Comparison of ENCODE assay signal across 8 cellular contexts in the genomic region with DNA sequence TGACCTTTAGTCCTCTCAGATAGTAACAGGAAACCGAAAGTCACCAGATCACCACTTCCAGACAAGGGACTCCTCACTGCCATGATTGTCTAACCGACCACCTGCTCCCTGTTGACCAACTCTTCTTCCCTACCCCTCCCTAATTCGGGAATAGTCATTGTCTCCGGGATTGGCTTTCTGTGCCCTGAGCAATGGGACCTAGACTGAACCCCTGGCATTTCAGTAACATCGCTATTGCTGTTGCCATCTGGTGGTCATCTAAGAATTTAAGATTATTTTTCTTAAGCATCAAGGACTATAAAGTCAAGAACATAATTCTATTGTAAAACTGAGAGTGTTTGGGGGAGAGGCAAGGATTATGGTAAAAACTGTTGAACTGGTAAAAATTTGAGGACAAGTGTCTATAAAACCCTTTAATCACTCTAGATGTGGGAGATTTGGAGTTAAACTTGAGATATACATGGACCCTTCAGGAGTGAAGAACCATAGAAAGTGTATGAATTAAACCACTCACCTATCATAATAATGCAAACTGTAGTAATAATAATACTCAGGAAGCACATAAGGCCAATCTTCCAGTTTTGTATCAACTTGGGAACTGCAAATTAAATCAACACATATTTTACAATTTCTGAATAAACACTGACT. TPM values are rescaled to one million over a fixed set of nuclear protein-coding genes. Genes with fewer than 3 reads are reported as not detected.
DNase-seq lines count a peak whose midpoint lies in the region; ATAC-seq, FAIRE-seq and TF ChIP-seq lines count a peak whose summit lies in the region.

No MANE protein-coding gene starts in this region.

- H3K4me2 ChIP-seq in OCI-LY1 (ENCODE audit: low read length): no peak overlapping the region
- peak overlapping the region; percentile 67 for H3K4me2 ChIP-seq in keratinocyte (ENCODE audit: control insufficient read depth, extremely low read depth, insufficient read depth, low read depth, low read length)

- no peaks in the 10 kb centered on the region for H3K36me3 ChIP-seq in OCI-LY1 (ENCODE audit: insufficient read depth, low read length)
- H3K36me3 ChIP-seq in keratinocyte (ENCODE audit: control insufficient read depth in 2 of 2, extremely low read depth in 1 of 2, insufficient read depth in 2 of 2, low read length in 2 of 2): no peaks in the 10 kb centered on the region

- no peak overlapping the region for H3K4me3 ChIP-seq in AG04449 (ENCODE audit: low read depth, low read length)
- no peak overlapping the region for H3K4me3 ChIP-seq in GM12864 (ENCODE audit: low read depth, low read length)
- no peak overlapping the region for H3K4me3 ChIP-seq in OCI-LY1 (ENCODE audit: low read depth, low read length, poor library complexity, severe bottlenecking)
- H3K4me3 ChIP-seq in keratinocyte (ENCODE audit: control insufficient read depth in 2 of 3, extremely low read depth in 1 of 3, insufficient read depth in 2 of 3, low read depth in 1 of 3, low read length in 3 of 3): peak overlapping the region in 2 of 3 experiments; percentile 22 to 45

- H3K9me1 ChIP-seq in keratinocyte (ENCODE audit: control insufficient read depth, extremely low read depth, insufficient read depth, low read length): no peaks in the 10 kb centered on the region

- DNase-seq in AG04449 (ENCODE audit: low read depth, low spot score) (no peak), GM12864 (ENCODE audit: low read depth) (no peak), keratinocyte (ENCODE audit: low read depth, low spot score) (no peak)
- no peak for DNase-seq in stimulated activated naive B cell treated with anti-CD40 and anti-IgM and Interleukin-4, amounts not matched to agents 10 μg/mL and 1 μg/mL and 100 μg/mL, for 72 hours

- H4K20me1 ChIP-seq in OCI-LY1 (ENCODE audit: insufficient read depth, low read length) (no peaks in the 10 kb centered on the region), keratinocyte (ENCODE audit: control insufficient read depth, extremely low read depth, insufficient read depth, low read length) (no peaks in the 10 kb centered on the region)

- H3K9me3 Mint-ChIP-seq in brain: no peaks in the 10 kb centered on the region
- peaks cover 0 to 2% of the 10 kb centered on the region in 2 donors for H3K9me3 Mint-ChIP-seq in stimulated activated naive B cell treated with anti-CD40 and anti-IgM and Interleukin-4, amounts not matched to agents 10 μg/mL and 1 μg/mL and 100 μg/mL, for 72 hours

- no peaks in the 10 kb centered on the region for H3F3A ChIP-seq in OCI-LY1 (ENCODE audit: insufficient read depth, low read length)

- H2AFZ ChIP-seq in OCI-LY1 (ENCODE audit: low read length) (no peak overlapping the region), keratinocyte (ENCODE audit: control insufficient read depth, low read length) (peak overlapping the region; percentile 89)

- no peak overlapping the region for H3K4me3 Mint-ChIP-seq in brain
- H3K4me3 Mint-ChIP-seq in stimulated activated naive B cell treated with anti-CD40 and anti-IgM and Interleukin-4, amounts not matched to agents 10 μg/mL and 1 μg/mL and 100 μg/mL, for 72 hours: peak overlapping the region; percentile 76 to 82

- ATAC-seq in stimulated activated naive B cell treated with anti-CD40 and anti-IgM and Interleukin-4, amounts not matched to agents 10 μg/mL and 1 μg/mL and 100 μg/mL, for 72 hours (replicated peaks): peak; percentile 52 to 57
- ATAC-seq in HG02678 (IDR thresholded peaks at IDR 0.05; ENCODE audit: unreplicated experiment) (no peak), HG03135 (IDR thresholded peaks at IDR 0.05; ENCODE audit: unreplicated experiment) (no peak)

- H3K4me1 Mint-ChIP-seq in brain: no peaks in the 10 kb centered on the region
- peaks cover 3 to 18% of the 10 kb centered on the region in 2 donors for H3K4me1 Mint-ChIP-seq in stimulated activated naive B cell treated with anti-CD40 and anti-IgM and Interleukin-4, amounts not matched to agents 10 μg/mL and 1 μg/mL and 100 μg/mL, for 72 hours

- dilution Hi-C loops in keratinocyte (cut with MboI; ENCODE audit: extremely low pct_ligation_motif_present, low sequenced_read_pairs): no loop called here

- peak; percentile 86 for FAIRE-seq in keratinocyte (lab: Jason Lieb, UNC)

- CTCF ChIA-PET in AG04449 (lab: Yijun Ruan, JAX): interaction anchor here (5.8 kb wide), 1 partner anchor 176 kb away, joined by 67 read pairs; no protein-coding TSS in a partner anchor

- H3K9me2 ChIP-seq in OCI-LY1 (ENCODE audit: low read depth, low read length): no peaks in the 10 kb centered on the region

- H3K27ac ChIP-seq in OCI-LY1 (ENCODE audit: low read depth, low read length, poor library complexity, severe bottlenecking) (no peak overlapping the region), keratinocyte (ENCODE audit: control insufficient read depth, insufficient read depth, low read length) (no peak overlapping the region)

- no peaks in the 10 kb centered on the region for H3K27me3 Mint-ChIP-seq in brain
- peaks cover 4 to 6% of the 10 kb centered on the region in 2 donors for H3K27me3 Mint-ChIP-seq in stimulated activated naive B cell treated with anti-CD40 and anti-IgM and Interleukin-4, amounts not matched to agents 10 μg/mL and 1 μg/mL and 100 μg/mL, for 72 hours

- POLR2A ChIA-PET in AG04449 (lab: Yijun Ruan, JAX): no interaction called here

- no peak overlapping the region for H3K27ac Mint-ChIP-seq in brain
- peak overlapping the region; percentile 65 for H3K27ac Mint-ChIP-seq in stimulated activated naive B cell treated with anti-CD40 and anti-IgM and Interleukin-4, amounts not matched to agents 10 μg/mL and 1 μg/mL and 100 μg/mL, for 72 hours

- H3K79me2 ChIP-seq in OCI-LY1 (ENCODE audit: insufficient read depth, low read length) (no peaks in the 10 kb centered on the region), keratinocyte (ENCODE audit: control insufficient read depth, insufficient read depth, low read length) (no peaks in the 10 kb centered on the region)

- H3K27me3 ChIP-seq in OCI-LY1 (ENCODE audit: insufficient read depth, low read length) (no peaks in the 10 kb centered on the region), keratinocyte (ENCODE audit: control insufficient read depth, extremely low read depth, insufficient read depth, low read length) (no peaks in the 10 kb centered on the region)

- TF ChIP-seq CTCF in AG04449 (IDR thresholded peaks at IDR 0.05; ENCODE audit: insufficient read depth, low read length, missing control alignments) (peak; percentile 29), GM12864 (IDR thresholded peaks at IDR 0.05; ENCODE audit: low read depth, low read length, missing control alignments) (peak; percentile 42), OCI-LY1 (IDR thresholded peaks at IDR 0.05; ENCODE audit: low read length) (peak; percentile 68), brain (conservative IDR thresholded peaks at IDR 0.05) (peak; percentile 66 to 69), keratinocyte (optimal IDR thresholded peaks at IDR 0.05 in 1 of 3, IDR thresholded peaks at IDR 0.05 in 1 of 3, conservative IDR thresholded peaks at IDR 0.05 in 1 of 3; ENCODE audit: extremely low read depth in 1 of 3, insufficient read depth in 2 of 3, low read length in 3 of 3) (peak; percentile 37 to 47 (median 41))

- no peak overlapping the region for H3K9ac ChIP-seq in OCI-LY1 (ENCODE audit: low read length)
- no peak overlapping the region for H3K9ac ChIP-seq in keratinocyte (ENCODE audit: control insufficient read depth, extremely low read depth, insufficient read depth, low read length)

- H3K4me1 ChIP-seq in OCI-LY1 (ENCODE audit: insufficient read depth, low read length, severe bottlenecking) (peaks cover 10% of the 10 kb centered on the region), keratinocyte (ENCODE audit: control insufficient read depth, extremely low read depth, insufficient read depth, low read length) (peaks cover 13% of the 10 kb centered on the region)

- no peaks in the 10 kb centered on the region for H3K9me3 ChIP-seq in OCI-LY1 (ENCODE audit: low read length)
- H3K9me3 ChIP-seq in keratinocyte (ENCODE audit: control insufficient read depth, low read depth, low read length): no peaks in the 10 kb centered on the region

- no peaks in the 10 kb centered on the region for H3K36me3 Mint-ChIP-seq in brain
- no peaks in the 10 kb centered on the region for H3K36me3 Mint-ChIP-seq in stimulated activated naive B cell treated with anti-CD40 and anti-IgM and Interleukin-4, amounts not matched to agents 10 μg/mL and 1 μg/mL and 100 μg/mL, for 72 hours

RNA-seq across cellular contexts. Expression of a gene that starts 6.3 kb away (rescaled TPM):
- polyA plus RNA-seq in brain (ENCODE audit: insufficient read depth, low read depth, low replicate concordance): not detected
- 0.27 to 0.94 TPM (median 0.88 TPM) in 3 replicates for polyA plus RNA-seq in keratinocyte
- 1.6 TPM for polyA plus RNA-seq in keratinocyte (2011; ENCODE audit: low read depth)
- 0.29 and 0.53 TPM in 2 replicates for polyA plus RNA-seq in keratinocyte (2011; cell fraction: cytosol; rRNA removed)
- polyA plus RNA-seq in keratinocyte (2011; cell fraction: nucleus; rRNA removed): 0.40 and 0.50 TPM in 2 replicates
- 0.46 and 1.3 TPM in 2 replicates for polyA plus RNA-seq in keratinocyte (2012; ENCODE audit: low replicate concordance)
- polyA minus RNA-seq in keratinocyte: 0.22 to 0.26 TPM in 2 of 3 replicates, not detected in the other
- polyA minus RNA-seq in keratinocyte (2011; cell fraction: cytosol; rRNA and poly(A)+ RNA removed): not detected
- polyA minus RNA-seq in keratinocyte (2011; cell fraction: nucleus; rRNA and poly(A)+ RNA removed): 1.4 TPM in 1 of 2 replicates, not detected in the other

RNA-seq across cellular contexts. Expression of a gene that starts 44.6 kb away (rescaled TPM):
- not detected for polyA plus RNA-seq in brain (ENCODE audit: insufficient read depth, low read depth, low replicate concordance)
- not detected in 3 replicates for polyA plus RNA-seq in keratinocyte
- polyA plus RNA-seq in keratinocyte (2011; ENCODE audit: low read depth): not detected
- polyA plus RNA-seq in keratinocyte (2011; cell fraction: cytosol; rRNA removed): not detected in 2 replicates
- not detected in 2 replicates for polyA plus RNA-seq in keratinocyte (2011; cell fraction: nucleus; rRNA removed)
- polyA plus RNA-seq in keratinocyte (2012; ENCODE audit: low replicate concordance): not detected in 2 replicates
- polyA minus RNA-seq in keratinocyte: not detected in 3 replicates
- not detected for polyA minus RNA-seq in keratinocyte (2011; cell fraction: cytosol; rRNA and poly(A)+ RNA removed)
- not detected in 2 replicates for polyA minus RNA-seq in keratinocyte (2011; cell fraction: nucleus; rRNA and poly(A)+ RNA removed)

RNA-seq across cellular contexts. Expression of a gene that starts 45.3 kb away (rescaled TPM):
- polyA plus RNA-seq in brain (ENCODE audit: insufficient read depth, low read depth, low replicate concordance) (not detected), keratinocyte (not detected in 3 replicates)
- not detected for polyA plus RNA-seq in keratinocyte (2011; ENCODE audit: low read depth)
- not detected in 2 replicates for polyA plus RNA-seq in keratinocyte (2011; cell fraction: cytosol; rRNA removed)
- not detected in 2 replicates for polyA plus RNA-seq in keratinocyte (2011; cell fraction: nucleus; rRNA removed)
- polyA plus RNA-seq in keratinocyte (2012; ENCODE audit: low replicate concordance): not detected in 2 replicates
- polyA minus RNA-seq in keratinocyte: not detected in 3 replicates
- polyA minus RNA-seq in keratinocyte (2011; cell fraction: cytosol; rRNA and poly(A)+ RNA removed): not detected
- polyA minus RNA-seq in keratinocyte (2011; cell fraction: nucleus; rRNA and poly(A)+ RNA removed): not detected in 2 replicates

RNA-seq across cellular contexts. Expression of a gene that starts 56.7 kb away (rescaled TPM):
- 0.90 TPM for polyA plus RNA-seq in brain (ENCODE audit: insufficient read depth, low read depth, low replicate concordance)
- 5.2 to 31.3 TPM (median 20.9 TPM) in 3 replicates for polyA plus RNA-seq in keratinocyte
- 39.5 TPM for polyA plus RNA-seq in keratinocyte (2011; ENCODE audit: low read depth)
- polyA plus RNA-seq in keratinocyte (2011; cell fraction: cytosol; rRNA removed): 13.3 and 29.6 TPM in 2 replicates
- 19.2 and 30.3 TPM in 2 replicates for polyA plus RNA-seq in keratinocyte (2011; cell fraction: nucleus; rRNA removed)
- 11.2 and 13.5 TPM in 2 replicates for polyA plus RNA-seq in keratinocyte (2012; ENCODE audit: low replicate concordance)
- polyA minus RNA-seq in keratinocyte: 0.33 to 8.5 TPM (median 5.3 TPM) in 3 replicates
- polyA minus RNA-seq in keratinocyte (2011; cell fraction: cytosol; rRNA and poly(A)+ RNA removed): 6.7 TPM
- polyA minus RNA-seq in keratinocyte (2011; cell fraction: nucleus; rRNA and poly(A)+ RNA removed): 3.6 and 10.6 TPM in 2 replicates

Comparison
In these comparisons a context has a peak if more than half of its experiments do, and no peak if none do; other contexts are left out.
1. H3K4me3 ChIP-seq: peak in keratinocyte (2 of 3); none in AG04449 (single experiment), GM12864 (single experiment) and OCI-LY1 (single experiment).
2. H3K4me3 Mint-ChIP-seq: peak in stimulated activated naive B cell treated with anti-CD40 and anti-IgM and Interleukin-4, amounts not matched to agents 10 μg/mL and 1 μg/mL and 100 μg/mL, for 72 hours (2 of 2); none in brain (0 of 5).
3. ATAC-seq: peak in stimulated activated naive B cell treated with anti-CD40 and anti-IgM and Interleukin-4, amounts not matched to agents 10 μg/mL and 1 μg/mL and 100 μg/mL, for 72 hours (2 of 2); none in HG02678 (single experiment) and HG03135 (single experiment).
4. Peak in every context shown above with its lines, with median percentiles within 50 percentile points of each other: CTCF ChIP-seq.